Comparison of ENCODE assay signal across 1 cellular context in genomic region chr2:120244656-120245519, GRCh38.
TF ChIP-seq lines count a peak whose summit lies in the region.

No MANE protein-coding gene starts in this region.

TF ChIP-seq in WTC11, 78 proteins besides CTCF, POLR2A, EP300 and RAD21 (continued from another document):
- TF ChIP-seq, protein P1, sequence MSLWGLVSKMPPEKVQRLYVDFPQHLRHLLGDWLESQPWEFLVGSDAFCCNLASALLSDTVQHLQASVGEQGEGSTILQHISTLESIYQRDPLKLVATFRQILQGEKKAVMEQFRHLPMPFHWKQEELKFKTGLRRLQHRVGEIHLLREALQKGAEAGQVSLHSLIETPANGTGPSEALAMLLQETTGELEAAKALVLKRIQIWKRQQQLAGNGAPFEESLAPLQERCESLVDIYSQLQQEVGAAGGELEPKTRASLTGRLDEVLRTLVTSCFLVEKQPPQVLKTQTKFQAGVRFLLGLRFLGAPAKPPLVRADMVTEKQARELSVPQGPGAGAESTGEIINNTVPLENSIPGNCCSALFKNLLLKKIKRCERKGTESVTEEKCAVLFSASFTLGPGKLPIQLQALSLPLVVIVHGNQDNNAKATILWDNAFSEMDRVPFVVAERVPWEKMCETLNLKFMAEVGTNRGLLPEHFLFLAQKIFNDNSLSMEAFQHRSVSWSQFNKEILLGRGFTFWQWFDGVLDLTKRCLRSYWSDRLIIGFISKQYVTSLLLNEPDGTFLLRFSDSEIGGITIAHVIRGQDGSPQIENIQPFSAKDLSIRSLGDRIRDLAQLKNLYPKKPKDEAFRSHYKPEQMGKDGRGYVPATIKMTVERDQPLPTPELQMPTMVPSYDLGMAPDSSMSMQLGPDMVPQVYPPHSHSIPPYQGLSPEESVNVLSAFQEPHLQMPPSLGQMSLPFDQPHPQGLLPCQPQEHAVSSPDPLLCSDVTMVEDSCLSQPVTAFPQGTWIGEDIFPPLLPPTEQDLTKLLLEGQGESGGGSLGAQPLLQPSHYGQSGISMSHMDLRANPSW (CRISPR knock-in tag; conservative IDR thresholded peaks at IDR 0.05; ENCODE audit: low read depth): no peak
- TF ChIP-seq, protein P2, sequence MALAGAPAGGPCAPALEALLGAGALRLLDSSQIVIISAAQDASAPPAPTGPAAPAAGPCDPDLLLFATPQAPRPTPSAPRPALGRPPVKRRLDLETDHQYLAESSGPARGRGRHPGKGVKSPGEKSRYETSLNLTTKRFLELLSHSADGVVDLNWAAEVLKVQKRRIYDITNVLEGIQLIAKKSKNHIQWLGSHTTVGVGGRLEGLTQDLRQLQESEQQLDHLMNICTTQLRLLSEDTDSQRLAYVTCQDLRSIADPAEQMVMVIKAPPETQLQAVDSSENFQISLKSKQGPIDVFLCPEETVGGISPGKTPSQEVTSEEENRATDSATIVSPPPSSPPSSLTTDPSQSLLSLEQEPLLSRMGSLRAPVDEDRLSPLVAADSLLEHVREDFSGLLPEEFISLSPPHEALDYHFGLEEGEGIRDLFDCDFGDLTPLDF (CRISPR knock-in tag; IDR thresholded peaks at IDR 0.05): no peak
- TF ChIP-seq HMGA2 (CRISPR knock-in tag; IDR thresholded peaks at IDR 0.05): no peak
- TF ChIP-seq GABPB1 (CRISPR knock-in tag; IDR thresholded peaks at IDR 0.05): no peak
- TF ChIP-seq ZNF671 (CRISPR knock-in tag; IDR thresholded peaks at IDR 0.05): no peak
- TF ChIP-seq ZNF423 (CRISPR knock-in tag; IDR thresholded peaks at IDR 0.05): no peak
- TF ChIP-seq, protein P3, sequence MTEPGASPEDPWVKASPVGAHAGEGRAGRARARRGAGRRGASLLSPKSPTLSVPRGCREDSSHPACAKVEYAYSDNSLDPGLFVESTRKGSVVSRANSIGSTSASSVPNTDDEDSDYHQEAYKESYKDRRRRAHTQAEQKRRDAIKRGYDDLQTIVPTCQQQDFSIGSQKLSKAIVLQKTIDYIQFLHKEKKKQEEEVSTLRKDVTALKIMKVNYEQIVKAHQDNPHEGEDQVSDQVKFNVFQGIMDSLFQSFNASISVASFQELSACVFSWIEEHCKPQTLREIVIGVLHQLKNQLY (CRISPR knock-in tag; IDR thresholded peaks at IDR 0.05): no peak
- TF ChIP-seq OVOL2 (CRISPR knock-in tag; IDR thresholded peaks at IDR 0.05; ENCODE audit: borderline replicate concordance): no peak
- TF ChIP-seq ZNF121 (CRISPR knock-in tag; IDR thresholded peaks at IDR 0.05): no peak
- TF ChIP-seq ZSCAN18 (CRISPR knock-in tag; IDR thresholded peaks at IDR 0.05): no peak
- no peak for TF ChIP-seq ZNF263 (CRISPR knock-in tag; IDR thresholded peaks at IDR 0.05; ENCODE audit: low read depth)
- TF ChIP-seq ZNF219 (CRISPR knock-in tag; IDR thresholded peaks at IDR 0.05; ENCODE audit: borderline replicate concordance): no peak
- TF ChIP-seq JUN (CRISPR knock-in tag; IDR thresholded peaks at IDR 0.05): no peak
- TF ChIP-seq MYBL2 (CRISPR knock-in tag; IDR thresholded peaks at IDR 0.05): no peak
